11 cellular contexts compared by ENCODE assay signal in genomic region chrX:107935200-107935599, GRCh38. TPM values are rescaled to one million over a fixed set of nuclear protein-coding genes. Genes with fewer than 3 reads are reported as not detected.
A peak's percentile ranks its signal among the peaks of the same experiment; 100 is the strongest.
DNase-seq lines count a peak whose midpoint lies in the region; ATAC-seq, FAIRE-seq and TF ChIP-seq lines count a peak whose summit lies in the region.
"Had no signal": no experiment of that assay in that cellular context is flagged by ENCODE, and none has a peak within 500 bp of the region (broad histone marks: within the 10 kb centered on the region; RNA-seq: fewer than 3 reads in every experiment).

No MANE protein-coding gene starts in this region.

- H3K9ac ChIP-seq in ES-I3 (ENCODE audit: low read depth, low read length) = peak overlapping the region; percentile 96

- H3K27ac ChIP-seq in SJCRH30 = no peak overlapping the region

- DNase-seq in NCI-H748 treated with DMSO at 0.1 percent for 48 hours (lab: John Stamatoyannopoulos, UW) (peak; percentile 45), non-pigmented ciliary epithelial cell (ENCODE audit: low read depth) (peak; percentile 10), GM12892 (ENCODE audit: insufficient read length) (no peak), GOT3 (lab: John Stamatoyannopoulos, UW) (no peak), SJCRH30 (no peak)
- DNase-seq: effector memory CD4-positive, alpha-beta T cell; NCI-H82 had no signal

- ATAC-seq in esophagus mucosa (peak; percentile 70), HG03571 (IDR thresholded peaks at IDR 0.05; ENCODE audit: unreplicated experiment) (no peak)

- FAIRE-seq in GM12892 (lab: Jason Lieb, UNC) = no peak

- no peaks in the 10 kb centered on the region for H3K27me3 ChIP-seq in SJCRH30

- no peaks in the 10 kb centered on the region for H3K9me3 ChIP-seq in ES-I3 (ENCODE audit: control insufficient read depth, insufficient read depth, low read length)
- no peaks in the 10 kb centered on the region for H3K9me3 ChIP-seq in SJCRH30 (replicated peaks)

- 0 out of 2 replicates have a peak, but pooled peaks cover 7% of the 10 kb centered on the region for H3K36me3 ChIP-seq in ES-I3 (ENCODE audit: insufficient read depth, low read length)
- no peaks in the 10 kb centered on the region for H3K36me3 ChIP-seq in SJCRH30

- no peak for TF ChIP-seq POLR2A in GM12892 (IDR thresholded peaks at IDR 0.05; ENCODE audit: low read depth, low read length)

- no peak overlapping the region for H3K4me3 ChIP-seq in SJCRH30

- peaks cover 10% of the 10 kb centered on the region for H3K4me1 ChIP-seq in ES-I3 (ENCODE audit: insufficient read depth, low read length)
- peaks cover 5% of the 10 kb centered on the region for H3K4me1 ChIP-seq in SJCRH30

RNA-seq across cellular contexts. Expression of gene TEX13B, which starts 47.0 kb away (rescaled TPM):
- total RNA-seq in esophagus mucosa = not detected
- not detected for polyA plus RNA-seq in GM12892 (2012; ENCODE audit: missing spikeins)
- total RNA-seq in SJCRH30 (2014; rRNA removed; shearing (Covaris generic)) = not detected in 2 replicates
- polyA plus RNA-seq: IgD-negative memory B cell had no signal

Comparison
In these comparisons a context has a peak if more than half of its experiments do, and no peak if none do; other contexts are left out.
1. DNase-seq: peak in NCI-H748 treated with DMSO at 0.1 percent for 48 hours (single experiment) and non-pigmented ciliary epithelial cell (single experiment); none in GM12892 (single experiment), GOT3 (single experiment) and SJCRH30 (0 of 2).